ENCODE assay signal across 19 cellular contexts in the genomic region with DNA sequence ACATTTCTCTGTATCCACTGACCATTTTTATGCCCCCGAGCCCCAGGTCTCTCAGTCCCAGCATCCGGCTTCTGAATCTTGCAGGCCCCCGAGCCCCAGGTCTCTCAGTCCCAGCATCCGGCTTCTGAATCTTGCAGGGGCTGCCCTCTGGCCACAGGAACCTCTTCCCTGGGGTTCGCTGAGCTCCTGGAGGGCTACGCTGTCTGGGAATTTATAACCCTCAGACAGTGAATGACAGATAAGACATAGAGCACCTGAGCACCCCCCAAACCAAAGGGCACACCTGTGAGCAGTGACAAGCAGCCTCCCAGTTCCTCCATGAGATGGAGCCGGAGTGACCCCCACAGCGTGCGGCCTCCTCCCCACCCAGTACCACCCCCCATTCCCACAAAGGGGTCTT. TPM values are rescaled to one million over a fixed set of nuclear protein-coding genes. Genes with fewer than 3 reads are reported as not detected.
DNase-seq lines count a peak whose midpoint lies in the region; ATAC-seq and TF ChIP-seq lines count a peak whose summit lies in the region.
"Had no signal": no experiment of that assay in that cellular context is flagged by ENCODE, and none has a peak within 500 bp of the region (broad histone marks: within the 10 kb centered on the region; RNA-seq: fewer than 3 reads in every experiment).

No MANE protein-coding gene starts in this region.

- H3K27ac ChIP-seq in left lung = no peak overlapping the region
- no peak overlapping the region for H3K27ac ChIP-seq in neuronal stem cell (replicated peaks; ENCODE audit: low read length)
- no peak overlapping the region for H3K27ac ChIP-seq in esophagus squamous epithelium
- H3K27ac ChIP-seq: A549 had no signal

- no peak overlapping the region for H3K23ac ChIP-seq in neuronal stem cell (ENCODE audit: low read depth, low read length, poor library complexity)

- no peak overlapping the region for H4K8ac ChIP-seq in neuronal stem cell (ENCODE audit: low read depth, low read length)

- H3K4me1 ChIP-seq in left lung (peaks cover 9 to 20% of the 10 kb centered on the region in 2 donors), neuronal stem cell (ENCODE audit: control insufficient read depth in 2 of 2, insufficient read depth in 1 of 2, low read depth in 1 of 2, low read length in 2 of 2) (peaks cover 10 to 20% of the 10 kb centered on the region in 2 donors), esophagus squamous epithelium (peaks cover 0 to 26% (median 11%) of the 10 kb centered on the region in 3 donors)
- H3K4me1 ChIP-seq: A549, BE2C had no signal

- no peaks in the 10 kb centered on the region for H3K9me3 Mint-ChIP-seq in dendritic cell treated with granulocyte-macrophage colony-stimulating factor and Interleukin-4, amounts not matched to agents 40 ng/mL and 50 ng/mL, for 4 days
- H3K9me3 Mint-ChIP-seq: CD4-positive, alpha-beta T cell; CD8-positive, alpha-beta memory T cell; GM23338; H9 had no signal

- no peak for ATAC-seq in left lung
- no peak for ATAC-seq in SK-N-SH treated with all-trans-retinoic acid at 6 μM for 48 hours
- no peak for ATAC-seq in GM21367 (IDR thresholded peaks at IDR 0.05; ENCODE audit: unreplicated experiment)
- ATAC-seq: A549, GM23338, HCT116 had no signal

- no peak for TF ChIP-seq CTCF in left lung (IDR thresholded peaks at IDR 0.05)
- TF ChIP-seq CTCF in esophagus squamous epithelium (IDR thresholded peaks at IDR 0.05) = no peak

- no peak overlapping the region for H3K14ac ChIP-seq in neuronal stem cell (ENCODE audit: low read length)

- no peaks in the 10 kb centered on the region for H3K36me3 ChIP-seq in left lung
- no peaks in the 10 kb centered on the region for H3K36me3 ChIP-seq in neuronal stem cell (replicated peaks in 1 of 2; ENCODE audit: control insufficient read depth in 2 of 2, insufficient read depth in 2 of 2, low read length in 2 of 2)
- no peaks in the 10 kb centered on the region for H3K36me3 ChIP-seq in esophagus squamous epithelium
- H3K36me3 ChIP-seq: BE2C; BLaER1 treated with 17β-estradiol and CSF1 and Interleukin-3, amounts not matched to agents 10 nM and 100 nM had no signal

- H3K79me1 ChIP-seq in neuronal stem cell (ENCODE audit: low read depth, low read length) = no peaks in the 10 kb centered on the region

- no peak overlapping the region for H3K4me2 ChIP-seq in neuronal stem cell (ENCODE audit: insufficient read depth, low read length, poor library complexity, severe bottlenecking)
- H3K4me2 ChIP-seq: A549, GM23338 had no signal

- no peak overlapping the region for H2BK120ac ChIP-seq in neuronal stem cell (ENCODE audit: low read depth, low read length)

- H2BK12ac ChIP-seq in neuronal stem cell (ENCODE audit: low read length) = no peak overlapping the region

- no peaks in the 10 kb centered on the region for H3K36me3 Mint-ChIP-seq in dendritic cell treated with granulocyte-macrophage colony-stimulating factor and Interleukin-4, amounts not matched to agents 40 ng/mL and 50 ng/mL, for 4 days (ENCODE audit: low read depth)
- H3K36me3 Mint-ChIP-seq: CD14-positive monocyte; CD8-positive, alpha-beta memory T cell had no signal

- peak overlapping the region; percentile 38 for H2AK5ac ChIP-seq in neuronal stem cell (ENCODE audit: low read depth, low read length)

- H3K4ac ChIP-seq in neuronal stem cell (ENCODE audit: low read length) = no peak overlapping the region

- no peak overlapping the region for H3K9ac ChIP-seq in neuronal stem cell (ENCODE audit: low read depth, low read length, poor library complexity)
- H3K9ac ChIP-seq: BLaER1 treated with 17β-estradiol and CSF1 and Interleukin-3, amounts not matched to agents 10 nM and 100 nM had no signal

- no peak overlapping the region for H4K91ac ChIP-seq in neuronal stem cell (ENCODE audit: low read depth, low read length, poor library complexity)

- peaks cover 67% of the 10 kb centered on the region for H3K4me1 Mint-ChIP-seq in dendritic cell treated with granulocyte-macrophage colony-stimulating factor and Interleukin-4, amounts not matched to agents 40 ng/mL and 50 ng/mL, for 4 days (ENCODE audit: low read depth)
- H3K4me1 Mint-ChIP-seq: CD8-positive, alpha-beta memory T cell had no signal

- WGBS in neuronal stem cell (ENCODE audit: extremely low coverage in 2 of 2, insufficient read length in 2 of 2, insufficient replicate concordance in 1 of 2), 2 donors = no CpG with 5 or more reads among the region's 9 CpGs
- WGBS in esophagus squamous epithelium, 2 donors = 61 to 80% methylated on average over 3 of the region's 9 CpGs

- H3K4me3 Mint-ChIP-seq in dendritic cell treated with granulocyte-macrophage colony-stimulating factor and Interleukin-4, amounts not matched to agents 40 ng/mL and 50 ng/mL, for 4 days = no peak overlapping the region
- H3K4me3 Mint-ChIP-seq: CD14-positive monocyte; CD4-positive, alpha-beta T cell; CD8-positive, alpha-beta memory T cell; GM23338; H9 had no signal

- H3K27me3 Mint-ChIP-seq in dendritic cell treated with granulocyte-macrophage colony-stimulating factor and Interleukin-4, amounts not matched to agents 40 ng/mL and 50 ng/mL, for 4 days = peaks cover 10% of the 10 kb centered on the region

- no peak overlapping the region for H2BK5ac ChIP-seq in neuronal stem cell (ENCODE audit: low read length)

- no peak overlapping the region for H3K18ac ChIP-seq in neuronal stem cell (ENCODE audit: low read length)

- DNase-seq in left lung = peak; percentile 10 to 34
- no peak for DNase-seq in neuronal stem cell (ENCODE audit: low spot score)
- DNase-seq in esophagus squamous epithelium (lab: John Stamatoyannopoulos, UW) = no peak
- DNase-seq in NCI-H187 (lab: John Stamatoyannopoulos, UW) = no peak
- DNase-seq: 8988T; AML-193; BE2C; CD4-positive, alpha-beta T cell; CD8-positive, alpha-beta memory T cell; DND-41 had no signal

- H3K9me3 ChIP-seq in left lung (no peaks in the 10 kb centered on the region), neuronal stem cell (replicated peaks in 1 of 2; ENCODE audit: control insufficient read depth in 2 of 2, insufficient read depth in 1 of 2, low read depth in 1 of 2, low read length in 2 of 2) (peaks cover 0 to 5% of the 10 kb centered on the region in 2 donors), esophagus squamous epithelium (no peaks in the 10 kb centered on the region)
- H3K9me3 ChIP-seq: A549; BE2C; BLaER1 treated with 17β-estradiol and CSF1 and Interleukin-3, amounts not matched to agents 10 nM and 100 nM had no signal

- H3K27me3 ChIP-seq in left lung (peaks cover 0 to 9% of the 10 kb centered on the region in 2 donors), neuronal stem cell (ENCODE audit: control insufficient read depth in 3 of 3, insufficient read depth in 3 of 3, low read depth in 1 of 3, low read length in 3 of 3) (peaks cover 0 to 5% (median 0%) of the 10 kb centered on the region in 3 experiments), esophagus squamous epithelium (peaks cover 0 to 33% (median 0%) of the 10 kb centered on the region in 4 donors)
- H3K27me3 ChIP-seq: BE2C; BLaER1 treated with 17β-estradiol and CSF1 and Interleukin-3, amounts not matched to agents 10 nM and 100 nM had no signal

- H2AFZ ChIP-seq in neuronal stem cell (ENCODE audit: low read length) = no peak overlapping the region
- H2AFZ ChIP-seq: GM23338 had no signal

- TF ChIP-seq POLR2A in esophagus squamous epithelium (IDR thresholded peaks at IDR 0.05) = no peak

- intact Hi-C loops in dendritic cell treated with granulocyte-macrophage colony-stimulating factor and Interleukin-4, amounts not matched to agents 40 ng/mL and 50 ng/mL, for 4 days (cut with micrococcal nuclease) = no loop called here
- intact Hi-C loops in left lung (cut with DNase I) = no loop called here
- intact Hi-C loops in esophagus squamous epithelium (cut with DNase I) = no loop called here

- no peak overlapping the region for H2BK15ac ChIP-seq in neuronal stem cell (ENCODE audit: low read length)

- peak overlapping the region; percentile 34 for H3K27ac Mint-ChIP-seq in dendritic cell treated with granulocyte-macrophage colony-stimulating factor and Interleukin-4, amounts not matched to agents 40 ng/mL and 50 ng/mL, for 4 days
- H3K27ac Mint-ChIP-seq: CD4-positive, alpha-beta T cell; GM23338 had no signal

- H3K4me3 ChIP-seq in left lung (no peak overlapping the region), neuronal stem cell (ENCODE audit: low read length in 2 of 2) (no peak overlapping the region), esophagus squamous epithelium (no peak overlapping the region)
- H3K4me3 ChIP-seq: A549; BLaER1 treated with 17β-estradiol and CSF1 and Interleukin-3, amounts not matched to agents 10 nM and 100 nM; GM23338 had no signal

TF ChIP-seq in SK-N-SH treated with all-trans-retinoic acid at 6 μM for 48 hours, 23 proteins besides CTCF, POLR2A, EP300 and RAD21:
- TF ChIP-seq OSR1 (CRISPR knock-in tag; IDR thresholded peaks at IDR 0.05) (no peak), BACH2 (CRISPR knock-in tag; IDR thresholded peaks at IDR 0.05; ENCODE audit: borderline replicate concordance) (no peak), ZNF8 (CRISPR knock-in tag; IDR thresholded peaks at IDR 0.05) (no peak), ESRRG (CRISPR knock-in tag; IDR thresholded peaks at IDR 0.05) (no peak)
- TF ChIP-seq, protein P1, sequence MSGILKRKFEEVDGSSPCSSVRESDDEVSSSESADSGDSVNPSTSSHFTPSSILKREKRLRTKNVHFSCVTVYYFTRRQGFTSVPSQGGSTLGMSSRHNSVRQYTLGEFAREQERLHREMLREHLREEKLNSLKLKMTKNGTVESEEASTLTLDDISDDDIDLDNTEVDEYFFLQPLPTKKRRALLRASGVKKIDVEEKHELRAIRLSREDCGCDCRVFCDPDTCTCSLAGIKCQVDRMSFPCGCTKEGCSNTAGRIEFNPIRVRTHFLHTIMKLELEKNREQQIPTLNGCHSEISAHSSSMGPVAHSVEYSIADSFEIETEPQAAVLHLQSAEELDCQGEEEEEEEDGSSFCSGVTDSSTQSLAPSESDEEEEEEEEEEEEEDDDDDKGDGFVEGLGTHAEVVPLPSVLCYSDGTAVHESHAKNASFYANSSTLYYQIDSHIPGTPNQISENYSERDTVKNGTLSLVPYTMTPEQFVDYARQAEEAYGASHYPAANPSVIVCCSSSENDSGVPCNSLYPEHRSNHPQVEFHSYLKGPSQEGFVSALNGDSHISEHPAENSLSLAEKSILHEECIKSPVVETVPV (CRISPR knock-in tag; IDR thresholded peaks at IDR 0.05) = no peak
TF ChIP-seq in SK-N-SH treated with all-trans-retinoic acid at 6 μM for 48 hours: peak in this region for 0.

RNA-seq across cellular contexts. Expression of a gene that starts 57.8 kb away (rescaled TPM):
- total RNA-seq in left lung (10 to 100 TPM; 44.6 to 75.5 TPM), esophagus squamous epithelium (10 to 100 TPM in 3 of 4 donors, 1 to 10 TPM in 1; 8.5 to 16.0 (median 13.7) TPM)
- polyA plus RNA-seq in neuronal stem cell (2013, experiment 1 of 2) = 7.3 TPM
- 7.3 TPM for polyA plus RNA-seq in neuronal stem cell (2013, experiment 2 of 2)
- polyA plus RNA-seq: CD8-positive, alpha-beta memory T cell had no signal

Comparison
In these comparisons a context has a peak if more than half of its experiments do, and no peak if none do; other contexts are left out.
1. DNase-seq: peak in left lung (2 of 2); none in neuronal stem cell (single experiment), esophagus squamous epithelium (single experiment) and NCI-H187 (0 of 2).